8 cellular contexts compared by ENCODE assay signal in genomic region chr1:33080373-33080772, GRCh38. TPM values are rescaled to one million over a fixed set of nuclear protein-coding genes. Genes with fewer than 3 reads are reported as not detected.
DNase-seq lines count a peak whose midpoint lies in the region; ATAC-seq and TF ChIP-seq lines count a peak whose summit lies in the region.

No MANE protein-coding gene starts in this region.

- H3K9me3 ChIP-seq in iPS-18c (ENCODE audit: control insufficient read depth, insufficient read depth, low read length) = no peaks in the 10 kb centered on the region

- peaks cover 7% of the 10 kb centered on the region for H3K27me3 Mint-ChIP-seq in activated CD8-positive, alpha-beta T cell treated with anti-CD3 and anti-CD28 coated beads, Interleukin-2, amount 10 ng/mL, durations not matched to agents 7 days and 5 days (ENCODE audit: low read depth)
- H3K27me3 Mint-ChIP-seq in stimulated activated naive B cell treated with anti-CD40 and anti-IgM and Interleukin-4, amounts not matched to agents 10 μg/mL and 1 μg/mL and 100 μg/mL, for 72 hours = peaks cover 31 to 36% of the 10 kb centered on the region in 2 donors

- peaks cover 29% of the 10 kb centered on the region for H3K4me1 Mint-ChIP-seq in activated CD8-positive, alpha-beta T cell treated with anti-CD3 and anti-CD28 coated beads, Interleukin-2, amount 10 ng/mL, durations not matched to agents 7 days and 5 days (ENCODE audit: low read depth)
- H3K4me1 Mint-ChIP-seq in stimulated activated naive B cell treated with anti-CD40 and anti-IgM and Interleukin-4, amounts not matched to agents 10 μg/mL and 1 μg/mL and 100 μg/mL, for 72 hours = peaks cover 9 to 20% of the 10 kb centered on the region in 2 donors

- H3K4me3 ChIP-seq in HL-60 (replicated peaks; ENCODE audit: insufficient read depth, low read length) = peak overlapping the region; percentile 66
- H3K4me3 ChIP-seq in iPS-18c (ENCODE audit: insufficient read depth, low read depth, low read length) = peak overlapping the region; percentile 62

- peak overlapping the region; percentile 78 for H3K4me3 Mint-ChIP-seq in activated CD8-positive, alpha-beta T cell treated with anti-CD3 and anti-CD28 coated beads, Interleukin-2, amount 10 ng/mL, durations not matched to agents 7 days and 5 days
- peak overlapping the region; percentile 74 to 85 for H3K4me3 Mint-ChIP-seq in stimulated activated naive B cell treated with anti-CD40 and anti-IgM and Interleukin-4, amounts not matched to agents 10 μg/mL and 1 μg/mL and 100 μg/mL, for 72 hours

- no peak for ATAC-seq in activated CD8-positive, alpha-beta T cell treated with anti-CD3 and anti-CD28 coated beads, Interleukin-2, amount 10 ng/mL, durations not matched to agents 7 days and 5 days
- no peak for ATAC-seq in stimulated activated naive B cell treated with anti-CD40 and anti-IgM and Interleukin-4, amounts not matched to agents 10 μg/mL and 1 μg/mL and 100 μg/mL, for 72 hours (replicated peaks)
- no peak for ATAC-seq in HG02642 (IDR thresholded peaks at IDR 0.05; ENCODE audit: poor library complexity, unreplicated experiment)

- no peak overlapping the region for H3K27ac ChIP-seq in HL-60 (replicated peaks)

- POLR2A ChIA-PET in activated CD8-positive, alpha-beta T cell treated with anti-CD3 and anti-CD28 coated beads, Interleukin-2, amount 10 ng/mL, durations not matched to agents 7 days and 5 days (lab: Charles Lee) = interaction anchor here (0.6 kb wide), 1 partner anchor 24 kb away, joined by 4 read pairs; no protein-coding TSS in a partner anchor

- no peak for TF ChIP-seq CTCF in HL-60 (IDR thresholded peaks at IDR 0.05; ENCODE audit: insufficient read depth, low read length)

- H3K27me3 ChIP-seq in HL-60 (ENCODE audit: insufficient read depth, poor library complexity, severe bottlenecking) = peaks cover 18% of the 10 kb centered on the region

- H3K36me3 Mint-ChIP-seq in activated CD8-positive, alpha-beta T cell treated with anti-CD3 and anti-CD28 coated beads, Interleukin-2, amount 10 ng/mL, durations not matched to agents 7 days and 5 days (ENCODE audit: low read depth) = peaks cover 2% of the 10 kb centered on the region
- no peaks in the 10 kb centered on the region for H3K36me3 Mint-ChIP-seq in stimulated activated naive B cell treated with anti-CD40 and anti-IgM and Interleukin-4, amounts not matched to agents 10 μg/mL and 1 μg/mL and 100 μg/mL, for 72 hours

- H3K27ac Mint-ChIP-seq in activated CD8-positive, alpha-beta T cell treated with anti-CD3 and anti-CD28 coated beads, Interleukin-2, amount 10 ng/mL, durations not matched to agents 7 days and 5 days = no peak overlapping the region
- H3K27ac Mint-ChIP-seq in stimulated activated naive B cell treated with anti-CD40 and anti-IgM and Interleukin-4, amounts not matched to agents 10 μg/mL and 1 μg/mL and 100 μg/mL, for 72 hours = peak overlapping the region; percentile 21

- no peaks in the 10 kb centered on the region for H3K9me3 Mint-ChIP-seq in activated CD8-positive, alpha-beta T cell treated with anti-CD3 and anti-CD28 coated beads, Interleukin-2, amount 10 ng/mL, durations not matched to agents 7 days and 5 days (ENCODE audit: insufficient read depth)
- no peaks in the 10 kb centered on the region for H3K9me3 Mint-ChIP-seq in stimulated activated naive B cell treated with anti-CD40 and anti-IgM and Interleukin-4, amounts not matched to agents 10 μg/mL and 1 μg/mL and 100 μg/mL, for 72 hours

- no peak for DNase-seq in HL-60 (ENCODE audit: low read depth in 1 of 2, low spot score in 1 of 2)
- no peak for DNase-seq in activated CD8-positive, alpha-beta T cell treated with anti-CD3 and anti-CD28 coated beads, Interleukin-2, amount 10 ng/mL, durations not matched to agents 7 days and 5 days
- DNase-seq in stimulated activated naive B cell treated with anti-CD40 and anti-IgM and Interleukin-4, amounts not matched to agents 10 μg/mL and 1 μg/mL and 100 μg/mL, for 72 hours = no peak
- DNase-seq in activated effector memory CD4-positive, alpha-beta T cell treated with anti-CD3 and anti-CD28 coated beads, Interleukin-2, amount 50 U/mL, for 16 hours = no peak
- DNase-seq in AML-193 (lab: John Stamatoyannopoulos, UW) = no peak
- DNase-seq in activated CD8-positive, alpha-beta memory T cell treated with anti-CD3 and anti-CD28 coated beads for 24 hours = no peak

- CTCF ChIA-PET in activated CD8-positive, alpha-beta T cell treated with anti-CD3 and anti-CD28 coated beads, Interleukin-2, amount 10 ng/mL, durations not matched to agents 7 days and 5 days (lab: Charles Lee) = interaction anchor here (0.6 to 3.4 kb wide), 7 partner anchors 8 to 208 kb away, joined by 3 to 22 read pairs (median 4); no protein-coding TSS in a partner anchor

RNA-seq across cellular contexts. Expression of gene AZIN2, which starts 0.6 kb away (rescaled TPM):
- total RNA-seq in activated CD8-positive, alpha-beta T cell treated with anti-CD3 and anti-CD28 coated beads, Interleukin-2, amount 10 ng/mL, durations not matched to agents 7 days and 5 days = 10 to 100 TPM; 11.0 to 12.0 TPM

RNA-seq across cellular contexts. Expression of gene AK2, which starts 43.7 kb away (rescaled TPM):
- total RNA-seq in activated CD8-positive, alpha-beta T cell treated with anti-CD3 and anti-CD28 coated beads, Interleukin-2, amount 10 ng/mL, durations not matched to agents 7 days and 5 days = 100 to 1,000 TPM; 206 to 215 TPM
